In the genomic region with DNA sequence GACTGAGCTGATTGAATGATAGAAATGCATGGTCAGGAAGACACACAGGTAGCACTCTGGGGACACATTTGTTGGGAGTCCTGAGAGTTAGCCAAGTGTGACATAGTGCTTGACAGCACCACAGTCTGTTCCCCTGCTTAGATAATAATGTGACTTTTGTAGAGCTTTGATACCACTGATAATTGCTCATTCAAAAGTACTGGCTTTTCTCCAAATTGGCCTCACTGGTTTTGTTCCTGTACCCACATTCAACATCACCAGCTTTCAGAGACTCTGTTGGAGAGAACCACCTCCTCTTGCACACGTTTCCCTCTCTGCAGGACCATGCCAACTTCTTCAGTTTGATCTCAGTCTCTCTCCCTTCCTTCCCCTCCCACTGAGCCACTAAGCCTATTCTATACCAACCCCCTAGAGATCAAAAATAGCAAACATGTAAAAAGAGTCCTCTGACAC, we compare ENCODE assay signal across 15 cellular contexts. TPM values are rescaled to one million over a fixed set of nuclear protein-coding genes. Genes with fewer than 3 reads are reported as not detected.
DNase-seq lines count a peak whose midpoint lies in the region; ATAC-seq and TF ChIP-seq lines count a peak whose summit lies in the region.
"Had no signal": no experiment of that assay in that cellular context is flagged by ENCODE, and none has a peak within 500 bp of the region (broad histone marks: within the 10 kb centered on the region; RNA-seq: fewer than 3 reads in every experiment).

No MANE protein-coding gene starts in this region.

- H2AFZ ChIP-seq in OCI-LY7 (ENCODE audit: low read length) = peak overlapping the region; percentile 59; the same call in 1 of the 2 replicates

- no peaks in the 10 kb centered on the region for H3K9me2 ChIP-seq in OCI-LY7 (ENCODE audit: insufficient read depth, low read length)

- CTCF ChIA-PET in CD8-positive, alpha-beta memory T cell (lab: Charles Lee) = interaction anchor here (1.1 to 1.6 kb wide), 6 partner anchors 10 to 58 kb away, joined by 3 to 4 read pairs (median 3); no protein-coding TSS in a partner anchor
- CTCF ChIA-PET in OCI-LY7 (lab: Charles Lee; ENCODE audit: unreplicated experiment) = no interaction called here
- CTCF ChIA-PET in Calu3 (lab: Charles Lee) = no interaction called here

- H3K27me3 Mint-ChIP-seq in CD8-positive, alpha-beta memory T cell = no peaks in the 10 kb centered on the region
- H3K27me3 Mint-ChIP-seq in Calu3 (ENCODE audit: unreplicated experiment) = peaks cover 11% of the 10 kb centered on the region

- no peaks in the 10 kb centered on the region for H3K79me2 ChIP-seq in OCI-LY7 (ENCODE audit: insufficient read depth, low read depth, low read length)

- peaks cover 0 to 1% (median 0%) of the 10 kb centered on the region in 5 donors for H3K9me3 Mint-ChIP-seq in CD8-positive, alpha-beta memory T cell
- H3K9me3 Mint-ChIP-seq in Calu3 (ENCODE audit: low read depth, unreplicated experiment) = no peaks in the 10 kb centered on the region

- peaks cover 56 to 93% (median 71%) of the 10 kb centered on the region in 3 donors for H3K4me1 Mint-ChIP-seq in CD8-positive, alpha-beta memory T cell
- H3K4me1 Mint-ChIP-seq in Calu3 (ENCODE audit: low read depth, unreplicated experiment) = no peaks in the 10 kb centered on the region

- H3K36me3 Mint-ChIP-seq in CD8-positive, alpha-beta memory T cell = peaks cover 0 to 6% (median 5%) of the 10 kb centered on the region in 3 donors
- H3K36me3 Mint-ChIP-seq in Calu3 (ENCODE audit: insufficient read depth, unreplicated experiment) = peaks cover 3% of the 10 kb centered on the region

- H3K4me1 ChIP-seq in CD8-positive, alpha-beta memory T cell (ENCODE audit: insufficient read depth, low read length) = peaks cover 45% of the 10 kb centered on the region
- peaks cover 22% of the 10 kb centered on the region for H3K4me1 ChIP-seq in OCI-LY7 (ENCODE audit: insufficient read depth, low read length, poor library complexity, severe bottlenecking)
- H3K4me1 ChIP-seq: suprapubic skin had no signal

- H3K4me3 ChIP-seq in CD8-positive, alpha-beta memory T cell (ENCODE audit: low read length) = no peak overlapping the region
- no peak overlapping the region for H3K4me3 ChIP-seq in OCI-LY7 (ENCODE audit: low read depth, low read length, poor library complexity, severe bottlenecking)
- H3K4me3 ChIP-seq: MG63, smooth muscle cell, suprapubic skin had no signal

- peak; percentile 15 for DNase-seq in DMS53 (lab: John Stamatoyannopoulos, UW)
- no peak for DNase-seq in DMS53 treated with DMSO at 0.1 percent for 48 hours (lab: John Stamatoyannopoulos, UW; ENCODE audit: unreplicated experiment)
- no peak for DNase-seq in CD8-positive, alpha-beta memory T cell
- DNase-seq in OCI-LY7 (ENCODE audit: low spot score) = peak; percentile 24
- peak; percentile 74 for DNase-seq in inferior parietal cortex (ENCODE audit: extremely low spot score)
- DNase-seq in Calu3 = no peak
- DNase-seq: mammary epithelial cell, MG63, NCI-H526 treated with DMSO at 0.1 percent for 48 hours had no signal

- POLR2A ChIA-PET in CD8-positive, alpha-beta memory T cell (lab: Charles Lee) = interaction anchor here (0.7 to 1.9 kb wide), 3 partner anchors 24 to 71 kb away, joined by 4 to 5 read pairs (median 5); no protein-coding TSS in a partner anchor
- POLR2A ChIA-PET in OCI-LY7 (lab: Charles Lee) = interaction anchor here (0.6 to 2.5 kb wide), 7 partner anchors 10 to 105 kb away, joined by 3 to 10 read pairs (median 4); no protein-coding TSS in a partner anchor

- H4K20me1 ChIP-seq in OCI-LY7 (ENCODE audit: insufficient read depth, low read length) = no peaks in the 10 kb centered on the region

- H3K4me2 ChIP-seq in OCI-LY7 (ENCODE audit: low read length) = peak overlapping the region; percentile 14; the same call in 1 of the 2 replicates
- H3K4me2 ChIP-seq: smooth muscle cell had no signal

- H3K27me3 ChIP-seq in CD8-positive, alpha-beta memory T cell (ENCODE audit: insufficient read depth, low read length, poor library complexity, severe bottlenecking) = no peaks in the 10 kb centered on the region
- H3K27me3 ChIP-seq: MG63, suprapubic skin had no signal

- H3K4me3 Mint-ChIP-seq in CD8-positive, alpha-beta memory T cell = peak overlapping the region in 6 of 7 donors; percentile 0 to 78 (median 40)
- no peak overlapping the region for H3K4me3 Mint-ChIP-seq in Calu3 (ENCODE audit: low read depth, unreplicated experiment)

- H3K36me3 ChIP-seq in CD8-positive, alpha-beta memory T cell (ENCODE audit: insufficient read depth, low read length) = no peaks in the 10 kb centered on the region
- no peaks in the 10 kb centered on the region for H3K36me3 ChIP-seq in OCI-LY7 (ENCODE audit: insufficient read depth, low read length)
- H3K36me3 ChIP-seq: MG63, suprapubic skin had no signal

- no peak for ATAC-seq in HG02884 (IDR thresholded peaks at IDR 0.05; ENCODE audit: unreplicated experiment)
- no peak for ATAC-seq in HG02759 (IDR thresholded peaks at IDR 0.05; ENCODE audit: unreplicated experiment)
- ATAC-seq: Right ventricle myocardium inferior had no signal

- H3K27ac Mint-ChIP-seq in CD8-positive, alpha-beta memory T cell = peak overlapping the region; percentile 64 to 93 (median 82)
- no peak overlapping the region for H3K27ac Mint-ChIP-seq in Calu3 (ENCODE audit: unreplicated experiment)

- BruUV-seq in OCI-LY7 (replicated peaks; lab: Mats Ljungman, UMichigan) (no TSS peak), Calu3 (replicated peaks; lab: Mats Ljungman, UMichigan) (no TSS peak)

- TF ChIP-seq CTCF in OCI-LY7 (conservative IDR thresholded peaks at IDR 0.05; ENCODE audit: low read length) = no peak
- TF ChIP-seq CTCF in Calu3 (IDR thresholded peaks at IDR 0.05; ENCODE audit: unreplicated experiment) = no peak

- no peak overlapping the region for H3K27ac ChIP-seq in CD8-positive, alpha-beta memory T cell (ENCODE audit: low read depth, low read length)
- H3K27ac ChIP-seq in OCI-LY7 (ENCODE audit: low read depth, low read length, poor library complexity, severe bottlenecking) = no peak overlapping the region
- H3K27ac ChIP-seq: 22Rv1, suprapubic skin had no signal

- intact Hi-C loops in OCI-LY7 (cut with micrococcal nuclease; ENCODE audit: unreplicated experiment) (no loop called here), Calu3 (cut with micrococcal nuclease; ENCODE audit: unreplicated experiment) (no loop called here)

- H3K9me3 ChIP-seq in CD8-positive, alpha-beta memory T cell (ENCODE audit: low read length) = no peaks in the 10 kb centered on the region
- no peaks in the 10 kb centered on the region for H3K9me3 ChIP-seq in OCI-LY7 (ENCODE audit: low read length)
- H3K9me3 ChIP-seq: MG63, suprapubic skin had no signal

RNA-seq across cellular contexts. Expression of a gene that starts 52.5 kb away (rescaled TPM):
- 100 to 1,000 TPM; 272 to 289 TPM for total RNA-seq in CD8-positive, alpha-beta memory T cell
- 761 TPM for polyA plus RNA-seq in CD8-positive, alpha-beta memory T cell
- total RNA-seq in OCI-LY7 (2014; rRNA removed; shearing (Covaris generic)) = 59.9 and 62.2 TPM in 2 replicates
- total RNA-seq in OCI-LY7 (2022) = 4.6 and 4.7 TPM in 2 replicates
- total RNA-seq in Calu3 (2022) = 0.19 and 0.20 TPM in 2 replicates

Comparison
In these comparisons a context has a peak if more than half of its experiments do, and no peak if none do; other contexts are left out.
1. DNase-seq: peak in DMS53 (single experiment), OCI-LY7 (single experiment) and inferior parietal cortex (single experiment); none in DMS53 treated with DMSO at 0.1 percent for 48 hours (single experiment), CD8-positive, alpha-beta memory T cell (0 of 5) and Calu3 (single experiment).